ENCODE assay signal across 9 cellular contexts in the genomic region with DNA sequence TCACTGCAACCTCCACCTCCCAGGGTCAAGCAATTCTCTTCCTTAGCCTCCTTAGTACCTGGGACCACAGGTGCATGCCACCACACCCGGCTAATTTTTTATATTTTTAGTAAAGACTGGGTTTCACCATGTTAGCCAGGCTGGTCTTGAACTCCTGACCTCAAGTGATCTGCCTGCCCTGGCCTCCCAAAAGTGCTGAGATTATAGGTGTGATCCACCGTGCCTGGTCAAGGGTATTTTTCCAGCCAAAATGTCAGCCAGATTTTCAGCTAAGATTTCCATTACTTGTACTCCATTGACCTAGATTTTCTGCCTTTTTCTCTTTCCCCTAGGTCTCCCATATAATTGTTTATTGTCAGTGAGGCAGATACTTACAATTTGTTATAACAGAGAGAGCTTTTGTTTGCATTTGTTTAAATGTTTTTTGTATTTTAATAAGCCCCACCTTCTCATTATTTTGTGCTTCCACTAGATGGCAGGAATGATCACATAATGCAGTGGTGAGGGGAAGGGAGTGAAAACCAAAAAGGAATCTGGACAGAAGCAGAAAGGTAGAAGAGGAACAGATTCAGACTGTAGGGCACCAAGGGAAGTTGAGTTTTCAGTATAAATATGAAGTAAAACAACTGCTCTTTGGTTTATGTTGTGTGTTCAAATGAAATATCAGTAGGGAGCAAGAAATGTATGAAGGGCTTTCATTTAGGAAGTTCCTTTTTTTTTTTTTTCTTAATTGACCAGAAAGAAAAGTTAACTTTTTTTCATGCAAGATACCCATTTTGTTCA. TPM values are rescaled to one million over a fixed set of nuclear protein-coding genes. Genes with fewer than 3 reads are reported as not detected.
DNase-seq lines count a peak whose midpoint lies in the region; ATAC-seq and TF ChIP-seq lines count a peak whose summit lies in the region.
"Had no signal": no experiment of that assay in that cellular context is flagged by ENCODE, and none has a peak within 500 bp of the region (broad histone marks: within the 10 kb centered on the region; RNA-seq: fewer than 3 reads in every experiment).

No MANE protein-coding gene starts in this region.

- no peaks in the 10 kb centered on the region for H4K20me1 ChIP-seq in OCI-LY7 (ENCODE audit: insufficient read depth, low read length)

- no peak overlapping the region for H3K4me3 ChIP-seq in OCI-LY7 (ENCODE audit: low read depth, low read length, poor library complexity, severe bottlenecking)
- H3K4me3 ChIP-seq: BLaER1 had no signal

- no peak overlapping the region for H3K4me2 ChIP-seq in OCI-LY7 (ENCODE audit: low read length)
- H3K4me2 ChIP-seq: BLaER1 had no signal

- POLR2A ChIA-PET in OCI-LY7 (lab: Charles Lee) = interaction anchor here (0.5 to 1.3 kb wide), 6 partner anchors 10 to 1833 kb away, joined by 3 to 8 read pairs (median 3); no protein-coding TSS in a partner anchor

- peaks cover 13% of the 10 kb centered on the region for H3K9me3 ChIP-seq in OCI-LY7 (ENCODE audit: low read length)

- no peaks in the 10 kb centered on the region for H3K4me1 ChIP-seq in OCI-LY7 (ENCODE audit: insufficient read depth, low read length, poor library complexity, severe bottlenecking)
- H3K4me1 ChIP-seq: BLaER1 had no signal

- intact Hi-C loops in OCI-LY7 (cut with micrococcal nuclease; ENCODE audit: unreplicated experiment) = loop anchor here (5.0 kb wide), 1 partner anchor 201 kb away; no protein-coding TSS in a partner anchor

- peaks cover 95% of the 10 kb centered on the region for H3K36me3 ChIP-seq in OCI-LY7 (ENCODE audit: insufficient read depth, low read length)

- DNase-seq in DMS79 treated with DMSO at 0.1 percent for 48 hours (lab: John Stamatoyannopoulos, UW) = peak; percentile 44
- no peak for DNase-seq in DMS79 (lab: John Stamatoyannopoulos, UW)
- peak; percentile 40 for DNase-seq in OCI-LY7 (ENCODE audit: low spot score)
- peak; percentile 65 for DNase-seq in dermis blood vessel endothelial cell
- DNase-seq in lung microvascular endothelial cell (ENCODE audit: low read depth in 2 of 2) = peak; percentile 42 to 62

- no peaks in the 10 kb centered on the region for H3K79me2 ChIP-seq in OCI-LY7 (ENCODE audit: insufficient read depth, low read depth, low read length)

- no peaks in the 10 kb centered on the region for H3K9me2 ChIP-seq in OCI-LY7 (ENCODE audit: insufficient read depth, low read length)

- ATAC-seq in HG02885 (IDR thresholded peaks at IDR 0.05; ENCODE audit: poor library complexity, unreplicated experiment) (peak; percentile 40), HG02884 (IDR thresholded peaks at IDR 0.05; ENCODE audit: unreplicated experiment) (no peak), HG02938 (IDR thresholded peaks at IDR 0.05; ENCODE audit: unreplicated experiment) (no peak)

- peak; percentile 82 for TF ChIP-seq CTCF in OCI-LY7 (conservative IDR thresholded peaks at IDR 0.05; ENCODE audit: low read length)

- no peak overlapping the region for H3K27ac ChIP-seq in OCI-LY7 (ENCODE audit: low read depth, low read length, poor library complexity, severe bottlenecking)
- H3K27ac ChIP-seq: BLaER1 had no signal

- BruUV-seq in OCI-LY7 (replicated peaks; lab: Mats Ljungman, UMichigan) = no TSS peak

- no peak overlapping the region for H2AFZ ChIP-seq in OCI-LY7 (ENCODE audit: low read length)

- CTCF ChIA-PET in OCI-LY7 (lab: Charles Lee; ENCODE audit: unreplicated experiment) = no interaction called here

RNA-seq across cellular contexts. Expression of a gene that starts 29.7 kb away (rescaled TPM):
- 26.0 and 27.1 TPM in 2 replicates for total RNA-seq in OCI-LY7 (2014; rRNA removed; shearing (Covaris generic))
- total RNA-seq in OCI-LY7 (2022) (32.9 and 40.1 TPM in 2 replicates), dermis blood vessel endothelial cell (17.7 and 18.3 TPM in 2 replicates), lung microvascular endothelial cell (4.4 and 10.3 TPM in 2 replicates)

RNA-seq across cellular contexts. Expression of a gene that starts 53.0 kb away (rescaled TPM):
- total RNA-seq in OCI-LY7 (2014; rRNA removed; shearing (Covaris generic)) = 29.7 and 56.8 TPM in 2 replicates
- 63.4 and 71.0 TPM in 2 replicates for total RNA-seq in OCI-LY7 (2022)
- 47.1 and 62.6 TPM in 2 replicates for total RNA-seq in dermis blood vessel endothelial cell
- 36.1 and 40.8 TPM in 2 replicates for total RNA-seq in lung microvascular endothelial cell
